12 cellular contexts compared by ENCODE assay signal in the genomic region with DNA sequence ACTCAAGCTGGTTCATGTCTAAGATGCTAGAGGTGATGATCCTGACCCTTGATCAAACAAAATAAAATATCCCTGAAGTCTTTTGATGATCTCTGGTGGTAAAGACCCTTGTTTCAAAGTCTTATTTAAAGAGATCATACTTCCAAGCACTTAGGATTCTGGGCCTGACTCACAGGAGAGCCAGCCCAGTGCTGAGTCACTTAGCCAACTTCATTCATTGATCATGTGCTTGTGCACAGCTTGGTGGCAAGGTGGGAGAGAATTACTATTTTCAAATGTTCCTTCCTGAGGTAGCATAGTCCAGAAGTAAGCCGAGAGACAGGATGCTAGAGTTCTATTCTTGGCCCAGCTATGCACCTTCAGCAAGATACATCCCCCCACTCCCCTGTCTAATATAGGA. TPM values are rescaled to one million over a fixed set of nuclear protein-coding genes. Genes with fewer than 3 reads are reported as not detected.
DNase-seq lines count a peak whose midpoint lies in the region; ATAC-seq and TF ChIP-seq lines count a peak whose summit lies in the region.
"Had no signal": no experiment of that assay in that cellular context is flagged by ENCODE, and none has a peak within 500 bp of the region (broad histone marks: within the 10 kb centered on the region; RNA-seq: fewer than 3 reads in every experiment).

No MANE protein-coding gene starts in this region.

- no peak overlapping the region for H3K4me3 ChIP-seq in adrenal gland
- H3K4me3 ChIP-seq: BLaER1 had no signal

- no peak overlapping the region for H3K27ac Mint-ChIP-seq in stimulated activated naive CD8-positive, alpha-beta T cell treated with anti-CD3 and anti-CD28 coated beads, Interleukin-15, amount 100 ng/mL, for 72 hours
- no peak overlapping the region for H3K27ac Mint-ChIP-seq in WTC11
- H3K27ac Mint-ChIP-seq: memory B cell; stimulated activated naive B cell treated with anti-CD40 and anti-IgM and Interleukin-4, amounts not matched to agents 10 μg/mL and 1 μg/mL and 100 μg/mL, for 72 hours had no signal

- H3K9me3 Mint-ChIP-seq in stimulated activated naive CD8-positive, alpha-beta T cell treated with anti-CD3 and anti-CD28 coated beads, Interleukin-15, amount 100 ng/mL, for 72 hours, result no peaks in the 10 kb centered on the region
- H3K9me3 Mint-ChIP-seq in WTC11, result peaks cover 15% of the 10 kb centered on the region
- H3K9me3 Mint-ChIP-seq: memory B cell; stimulated activated naive B cell treated with anti-CD40 and anti-IgM and Interleukin-4, amounts not matched to agents 10 μg/mL and 1 μg/mL and 100 μg/mL, for 72 hours had no signal

- peak; percentile 40 for ATAC-seq in stimulated activated naive CD8-positive, alpha-beta T cell treated with anti-CD3 and anti-CD28 coated beads, Interleukin-15, Interleukin-2, amounts not matched to agents 100 U/mL and 50 U/mL, for 24 hours
- no peak for ATAC-seq in stimulated activated naive CD8-positive, alpha-beta T cell treated with anti-CD3 and anti-CD28 coated beads, Interleukin-15, amount 100 ng/mL, for 72 hours
- ATAC-seq in HG02884 (IDR thresholded peaks at IDR 0.05; ENCODE audit: unreplicated experiment) (no peak), GM18498 (IDR thresholded peaks at IDR 0.05; ENCODE audit: unreplicated experiment) (no peak), WTC11 (no peak; the same call in 1 of the 2 replicates)
- ATAC-seq: stimulated activated naive B cell treated with anti-CD40 and anti-IgM and Interleukin-4, amounts not matched to agents 10 μg/mL and 1 μg/mL and 100 μg/mL, for 72 hours had no signal

- CTCF ChIA-PET in WTC11 (lab: Charles Lee), result no interaction called here

- no peak overlapping the region for H3K27ac ChIP-seq in adrenal gland
- H3K27ac ChIP-seq: BLaER1 had no signal

- no peak overlapping the region for H3K4me3 Mint-ChIP-seq in stimulated activated naive CD8-positive, alpha-beta T cell treated with anti-CD3 and anti-CD28 coated beads, Interleukin-15, amount 100 ng/mL, for 72 hours
- no peak overlapping the region for H3K4me3 Mint-ChIP-seq in WTC11
- H3K4me3 Mint-ChIP-seq: memory B cell; stimulated activated naive B cell treated with anti-CD40 and anti-IgM and Interleukin-4, amounts not matched to agents 10 μg/mL and 1 μg/mL and 100 μg/mL, for 72 hours had no signal

- intact Hi-C loops in adrenal gland (cut with DNase I), result no loop called here

- peaks cover 3% of the 10 kb centered on the region; the same call in 1 of the 2 replicates for H3K36me3 Mint-ChIP-seq in WTC11
- H3K36me3 Mint-ChIP-seq: memory B cell; stimulated activated naive B cell treated with anti-CD40 and anti-IgM and Interleukin-4, amounts not matched to agents 10 μg/mL and 1 μg/mL and 100 μg/mL, for 72 hours had no signal

- TF ChIP-seq CTCF in adrenal gland (IDR thresholded peaks at IDR 0.05) (no peak), WTC11 (IDR thresholded peaks at IDR 0.05) (no peak)

- peaks cover 7% of the 10 kb centered on the region for H3K27me3 Mint-ChIP-seq in stimulated activated naive CD8-positive, alpha-beta T cell treated with anti-CD3 and anti-CD28 coated beads, Interleukin-15, amount 100 ng/mL, for 72 hours
- H3K27me3 Mint-ChIP-seq in WTC11 (ENCODE audit: low read depth), result no peaks in the 10 kb centered on the region

- H3K27me3 ChIP-seq in adrenal gland, result no peaks in the 10 kb centered on the region
- H3K27me3 ChIP-seq: BLaER1 had no signal

- DNase-seq in stimulated activated naive CD8-positive, alpha-beta T cell treated with anti-CD3 and anti-CD28 coated beads, Interleukin-15, Interleukin-2, amounts not matched to agents 100 U/mL and 50 U/mL, for 24 hours, result no peak
- DNase-seq in stimulated activated naive CD8-positive, alpha-beta T cell treated with anti-CD3 and anti-CD28 coated beads, Interleukin-15, amount 100 ng/mL, for 72 hours, result no peak
- DNase-seq in adrenal gland, result peak; percentile 26 to 54 (median 33)
- DNase-seq in glomerular visceral epithelial cell (ENCODE audit: extremely low spot score), result peak; percentile 46
- no peak for DNase-seq in HUDEP-2 (lab: John Stamatoyannopoulos, UW; ENCODE audit: unreplicated experiment in 76 of 76)
- DNase-seq in WTC11 (ENCODE audit: low spot score), result no peak
- DNase-seq: activated effector memory CD4-positive, alpha-beta T cell treated with anti-CD3 and anti-CD28 coated beads, Interleukin-2, amount 50 U/mL, for 16 hours; stimulated activated naive B cell treated with anti-CD40 and anti-IgM and Interleukin-4, amounts not matched to agents 10 μg/mL and 1 μg/mL and 100 μg/mL, for 72 hours had no signal

- H3K36me3 ChIP-seq in adrenal gland (replicated peaks in 1 of 2), result no peaks in the 10 kb centered on the region
- H3K36me3 ChIP-seq: BLaER1 had no signal

- H3K9me3 ChIP-seq in adrenal gland (replicated peaks in 1 of 3), result no peaks in the 10 kb centered on the region

- H3K4me1 Mint-ChIP-seq in stimulated activated naive CD8-positive, alpha-beta T cell treated with anti-CD3 and anti-CD28 coated beads, Interleukin-15, amount 100 ng/mL, for 72 hours, result no peaks in the 10 kb centered on the region
- peaks cover 33% of the 10 kb centered on the region for H3K4me1 Mint-ChIP-seq in WTC11
- H3K4me1 Mint-ChIP-seq: memory B cell; stimulated activated naive B cell treated with anti-CD40 and anti-IgM and Interleukin-4, amounts not matched to agents 10 μg/mL and 1 μg/mL and 100 μg/mL, for 72 hours had no signal

- no peak for TF ChIP-seq POLR2A in adrenal gland (IDR thresholded peaks at IDR 0.05)

- peaks cover 0 to 14% of the 10 kb centered on the region in 2 donors for H3K4me1 ChIP-seq in adrenal gland (replicated peaks in 1 of 2)
- H3K4me1 ChIP-seq: BLaER1 had no signal

- POLR2A ChIA-PET in WTC11 (lab: Charles Lee), result no interaction called here

- 44 to 89% (median 62%) methylated on average over 1 of the region's 1 CpG for WGBS in adrenal gland, 4 donors

TF ChIP-seq in WTC11, 78 proteins besides CTCF, POLR2A, EP300 and RAD21 (continues in another document):
- TF ChIP-seq NR3C1 (CRISPR knock-in tag; conservative IDR thresholded peaks at IDR 0.05; ENCODE audit: low read depth), result no peak
- no peak for TF ChIP-seq MXD4 (CRISPR knock-in tag; IDR thresholded peaks at IDR 0.05; ENCODE audit: borderline replicate concordance)
- TF ChIP-seq, protein P1, sequence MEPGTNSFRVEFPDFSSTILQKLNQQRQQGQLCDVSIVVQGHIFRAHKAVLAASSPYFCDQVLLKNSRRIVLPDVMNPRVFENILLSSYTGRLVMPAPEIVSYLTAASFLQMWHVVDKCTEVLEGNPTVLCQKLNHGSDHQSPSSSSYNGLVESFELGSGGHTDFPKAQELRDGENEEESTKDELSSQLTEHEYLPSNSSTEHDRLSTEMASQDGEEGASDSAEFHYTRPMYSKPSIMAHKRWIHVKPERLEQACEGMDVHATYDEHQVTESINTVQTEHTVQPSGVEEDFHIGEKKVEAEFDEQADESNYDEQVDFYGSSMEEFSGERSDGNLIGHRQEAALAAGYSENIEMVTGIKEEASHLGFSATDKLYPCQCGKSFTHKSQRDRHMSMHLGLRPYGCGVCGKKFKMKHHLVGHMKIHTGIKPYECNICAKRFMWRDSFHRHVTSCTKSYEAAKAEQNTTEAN (CRISPR knock-in tag; IDR thresholded peaks at IDR 0.05), result no peak
- TF ChIP-seq NFATC4 (CRISPR knock-in tag; IDR thresholded peaks at IDR 0.05), result no peak
- TF ChIP-seq, protein P2, sequence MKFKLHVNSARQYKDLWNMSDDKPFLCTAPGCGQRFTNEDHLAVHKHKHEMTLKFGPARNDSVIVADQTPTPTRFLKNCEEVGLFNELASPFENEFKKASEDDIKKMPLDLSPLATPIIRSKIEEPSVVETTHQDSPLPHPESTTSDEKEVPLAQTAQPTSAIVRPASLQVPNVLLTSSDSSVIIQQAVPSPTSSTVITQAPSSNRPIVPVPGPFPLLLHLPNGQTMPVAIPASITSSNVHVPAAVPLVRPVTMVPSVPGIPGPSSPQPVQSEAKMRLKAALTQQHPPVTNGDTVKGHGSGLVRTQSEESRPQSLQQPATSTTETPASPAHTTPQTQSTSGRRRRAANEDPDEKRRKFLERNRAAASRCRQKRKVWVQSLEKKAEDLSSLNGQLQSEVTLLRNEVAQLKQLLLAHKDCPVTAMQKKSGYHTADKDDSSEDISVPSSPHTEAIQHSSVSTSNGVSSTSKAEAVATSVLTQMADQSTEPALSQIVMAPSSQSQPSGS (CRISPR knock-in tag; IDR thresholded peaks at IDR 0.05; ENCODE audit: borderline replicate concordance, low read depth), result no peak
- TF ChIP-seq ZNF138 (CRISPR knock-in tag; conservative IDR thresholded peaks at IDR 0.05), result no peak
- TF ChIP-seq ZNF263 (CRISPR knock-in tag; IDR thresholded peaks at IDR 0.05; ENCODE audit: low read depth), result no peak
- TF ChIP-seq, protein P3, sequence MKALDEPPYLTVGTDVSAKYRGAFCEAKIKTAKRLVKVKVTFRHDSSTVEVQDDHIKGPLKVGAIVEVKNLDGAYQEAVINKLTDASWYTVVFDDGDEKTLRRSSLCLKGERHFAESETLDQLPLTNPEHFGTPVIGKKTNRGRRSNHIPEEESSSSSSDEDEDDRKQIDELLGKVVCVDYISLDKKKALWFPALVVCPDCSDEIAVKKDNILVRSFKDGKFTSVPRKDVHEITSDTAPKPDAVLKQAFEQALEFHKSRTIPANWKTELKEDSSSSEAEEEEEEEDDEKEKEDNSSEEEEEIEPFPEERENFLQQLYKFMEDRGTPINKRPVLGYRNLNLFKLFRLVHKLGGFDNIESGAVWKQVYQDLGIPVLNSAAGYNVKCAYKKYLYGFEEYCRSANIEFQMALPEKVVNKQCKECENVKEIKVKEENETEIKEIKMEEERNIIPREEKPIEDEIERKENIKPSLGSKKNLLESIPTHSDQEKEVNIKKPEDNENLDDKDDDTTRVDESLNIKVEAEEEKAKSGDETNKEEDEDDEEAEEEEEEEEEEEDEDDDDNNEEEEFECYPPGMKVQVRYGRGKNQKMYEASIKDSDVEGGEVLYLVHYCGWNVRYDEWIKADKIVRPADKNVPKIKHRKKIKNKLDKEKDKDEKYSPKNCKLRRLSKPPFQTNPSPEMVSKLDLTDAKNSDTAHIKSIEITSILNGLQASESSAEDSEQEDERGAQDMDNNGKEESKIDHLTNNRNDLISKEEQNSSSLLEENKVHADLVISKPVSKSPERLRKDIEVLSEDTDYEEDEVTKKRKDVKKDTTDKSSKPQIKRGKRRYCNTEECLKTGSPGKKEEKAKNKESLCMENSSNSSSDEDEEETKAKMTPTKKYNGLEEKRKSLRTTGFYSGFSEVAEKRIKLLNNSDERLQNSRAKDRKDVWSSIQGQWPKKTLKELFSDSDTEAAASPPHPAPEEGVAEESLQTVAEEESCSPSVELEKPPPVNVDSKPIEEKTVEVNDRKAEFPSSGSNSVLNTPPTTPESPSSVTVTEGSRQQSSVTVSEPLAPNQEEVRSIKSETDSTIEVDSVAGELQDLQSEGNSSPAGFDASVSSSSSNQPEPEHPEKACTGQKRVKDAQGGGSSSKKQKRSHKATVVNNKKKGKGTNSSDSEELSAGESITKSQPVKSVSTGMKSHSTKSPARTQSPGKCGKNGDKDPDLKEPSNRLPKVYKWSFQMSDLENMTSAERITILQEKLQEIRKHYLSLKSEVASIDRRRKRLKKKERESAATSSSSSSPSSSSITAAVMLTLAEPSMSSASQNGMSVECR (CRISPR knock-in tag; IDR thresholded peaks at IDR 0.05; ENCODE audit: borderline replicate concordance), result no peak
- no peak for TF ChIP-seq CREM (CRISPR knock-in tag; IDR thresholded peaks at IDR 0.05)

RNA-seq across cellular contexts. Expression of a gene that starts 40.6 kb away (rescaled TPM):
- total RNA-seq in adrenal gland, result 1 to 10 TPM in 7 of 8 donors, under 1 TPM in 1; 0.69 to 7.0 (median 2.0) TPM
- polyA plus RNA-seq in adrenal gland, result 1 to 10 TPM in 2 of 3 donors, under 1 TPM in 1; 0.74 to 2.5 (median 1.4) TPM
- total RNA-seq in WTC11 (2021), result 13.2 to 14.4 TPM (median 13.2 TPM) in 3 replicates

Comparison
In these comparisons a context has a peak if more than half of its experiments do, and no peak if none do; other contexts are left out.
1. DNase-seq: peak in adrenal gland (7 of 7) and glomerular visceral epithelial cell (single experiment); none in stimulated activated naive CD8-positive, alpha-beta T cell treated with anti-CD3 and anti-CD28 coated beads, Interleukin-15, Interleukin-2, amounts not matched to agents 100 U/mL and 50 U/mL, for 24 hours (single experiment), stimulated activated naive CD8-positive, alpha-beta T cell treated with anti-CD3 and anti-CD28 coated beads, Interleukin-15, amount 100 ng/mL, for 72 hours (0 of 2), HUDEP-2 (0 of 76) and WTC11 (single experiment).